In genomic region chr14:77035267-77035666, GRCh38 we compare ENCODE assay signal across 12 cellular contexts. TPM values are rescaled to one million over a fixed set of nuclear protein-coding genes. Genes with fewer than 3 reads are reported as not detected.
DNase-seq lines count a peak whose midpoint lies in the region; ATAC-seq, FAIRE-seq and TF ChIP-seq lines count a peak whose summit lies in the region.
"Had no signal": no experiment of that assay in that cellular context is flagged by ENCODE, and none has a peak within 500 bp of the region (broad histone marks: within the 10 kb centered on the region; RNA-seq: fewer than 3 reads in every experiment).

No MANE protein-coding gene starts in this region.

- H3K4me3 Mint-ChIP-seq in CD4-positive, CD25-positive, alpha-beta regulatory T cell, result peak overlapping the region; percentile 33 to 78 (median 60)
- H3K4me3 Mint-ChIP-seq in central memory CD8-positive, alpha-beta T cell, result peak overlapping the region; percentile 9
- H3K4me3 Mint-ChIP-seq in neural crest cell, result peak overlapping the region; percentile 38

- H3K36me3 ChIP-seq in CD4-positive, CD25-positive, alpha-beta regulatory T cell (ENCODE audit: control insufficient read depth, insufficient read depth, low read length), result no peaks in the 10 kb centered on the region
- no peaks in the 10 kb centered on the region for H3K36me3 ChIP-seq in IMR-90 (ENCODE audit: control insufficient read depth, insufficient read depth, low read length)

- peak overlapping the region; percentile 43; the same call in 1 of the 3 replicates for H2BK15ac ChIP-seq in IMR-90 (ENCODE audit: low read depth, low read length)

- H3K9ac ChIP-seq in IMR-90 (ENCODE audit: low read depth, low read length), result no peak overlapping the region

- no peak for ATAC-seq in CD4-positive, CD25-positive, alpha-beta regulatory T cell (ENCODE audit: low read depth in 2 of 2)
- ATAC-seq in IMR-90 (ENCODE audit: low read depth) (no peak), GM19395 (IDR thresholded peaks at IDR 0.05; ENCODE audit: unreplicated experiment) (no peak)
- ATAC-seq in central memory CD8-positive, alpha-beta T cell (replicated peaks; ENCODE audit: extremely low read depth, poor library complexity, severe bottlenecking), result no peak

- POLR2A ChIA-PET in IMR-90 (lab: Charles Lee; ENCODE audit: unreplicated experiment), result no interaction called here

- H3K27ac Mint-ChIP-seq in CD4-positive, CD25-positive, alpha-beta regulatory T cell, result peak overlapping the region in 1 of 3 donors; percentile 53
- peak overlapping the region; percentile 97 for H3K27ac Mint-ChIP-seq in central memory CD8-positive, alpha-beta T cell (ENCODE audit: low read depth)
- H3K27ac Mint-ChIP-seq in neural crest cell (ENCODE audit: unreplicated experiment), result no peak overlapping the region

- H3K4me3 ChIP-seq in CD4-positive, CD25-positive, alpha-beta regulatory T cell (ENCODE audit: low read depth, low read length), result no peak overlapping the region
- no peak overlapping the region for H3K4me3 ChIP-seq in IMR-90 (ENCODE audit: insufficient read depth, low read depth, low read length)

- WGBS in IMR-90 (ENCODE audit: extremely low coverage in 2 of 2, insufficient read length in 1 of 2), 2 experiments, result no CpG with 5 or more reads among the region's 4 CpGs

- intact Hi-C loops in IMR-90 (cut with micrococcal nuclease), result no loop called here

- peaks cover 26 to 89% (median 63%) of the 10 kb centered on the region in 4 donors for H3K4me1 Mint-ChIP-seq in CD4-positive, CD25-positive, alpha-beta regulatory T cell
- H3K4me1 Mint-ChIP-seq in central memory CD8-positive, alpha-beta T cell, result peaks cover 74% of the 10 kb centered on the region
- H3K4me1 Mint-ChIP-seq in neural crest cell, result peaks cover 82% of the 10 kb centered on the region

- no peaks in the 10 kb centered on the region for H3K27me3 Mint-ChIP-seq in CD4-positive, CD25-positive, alpha-beta regulatory T cell
- no peaks in the 10 kb centered on the region for H3K27me3 Mint-ChIP-seq in central memory CD8-positive, alpha-beta T cell
- no peaks in the 10 kb centered on the region for H3K27me3 Mint-ChIP-seq in neural crest cell (ENCODE audit: low read depth)

- H3K9me3 Mint-ChIP-seq in CD4-positive, CD25-positive, alpha-beta regulatory T cell, result no peaks in the 10 kb centered on the region
- no peaks in the 10 kb centered on the region for H3K9me3 Mint-ChIP-seq in central memory CD8-positive, alpha-beta T cell
- H3K9me3 Mint-ChIP-seq in neural crest cell, result no peaks in the 10 kb centered on the region

- TF ChIP-seq CTCF in IMR-90 (conservative IDR thresholded peaks at IDR 0.05; ENCODE audit: low read depth, low read length), result no peak
- TF ChIP-seq CTCF in neural crest cell (conservative IDR thresholded peaks at IDR 0.05), result no peak

- peak overlapping the region in 1 of 2 experiments; percentile 16; a peak in 1 of 4 replicates for H4K8ac ChIP-seq in IMR-90 (ENCODE audit: low read depth in 2 of 2, low read length in 2 of 2)

- H4K91ac ChIP-seq in IMR-90 (ENCODE audit: insufficient read depth, low read depth, low read length), result peak overlapping the region; percentile 73

- H3K23ac ChIP-seq in IMR-90 (ENCODE audit: low read depth, low read length), result peak overlapping the region; percentile 54; the same call in 1 of the 2 replicates

- CTCF ChIA-PET in IMR-90 (lab: Yijun Ruan, JAX), result interaction anchor here (1.2 kb wide), 1 partner anchor 118 kb away, joined by 3 read pairs; no protein-coding TSS in a partner anchor

- in situ Hi-C loops in IMR-90 (cut with MboI; ENCODE audit: low sequenced_read_pairs), result loop anchor here (25.0 kb wide), 1 partner anchor 1748 kb away; the partner anchor contains the start of gene FOS

- peak overlapping the region; percentile 99 for H2BK120ac ChIP-seq in IMR-90 (ENCODE audit: low read depth, low read length)

- H3K9me1 ChIP-seq in IMR-90 (ENCODE audit: insufficient read depth, low read length), result peaks cover 6% of the 10 kb centered on the region

- no peak overlapping the region for H3K4me2 ChIP-seq in IMR-90 (ENCODE audit: low read depth, low read length)

- dilution Hi-C loops in IMR-90 (cut with HindIII; ENCODE audit: low sequenced_read_pairs, unreplicated experiment), result no loop called here

- FAIRE-seq in HTR-8/SVneo (lab: Jason Lieb, UNC), result no peak

- peak overlapping the region; percentile 94 for H2AK5ac ChIP-seq in IMR-90 (ENCODE audit: low read depth, low read length)

- H3K27ac ChIP-seq in CD4-positive, CD25-positive, alpha-beta regulatory T cell (ENCODE audit: insufficient read depth, low read length, poor library complexity, severe bottlenecking), result peak overlapping the region; percentile 96
- peak overlapping the region; percentile 11; the same call in 1 of the 2 replicates for H3K27ac ChIP-seq in IMR-90 (ENCODE audit: insufficient read depth, low read length)

- peak overlapping the region; percentile 59 for H3K14ac ChIP-seq in IMR-90 (replicated peaks; ENCODE audit: low read depth, low read length)

- H3K9me3 ChIP-seq in CD4-positive, CD25-positive, alpha-beta regulatory T cell (ENCODE audit: control insufficient read depth in 2 of 2, low read length in 2 of 2), result no peaks in the 10 kb centered on the region
- no peaks in the 10 kb centered on the region for H3K9me3 ChIP-seq in IMR-90 (ENCODE audit: control insufficient read depth, insufficient read depth, low read length)
- H3K9me3 ChIP-seq: testis had no signal

- no peak for TF ChIP-seq RAD21 in IMR-90 (IDR thresholded peaks at IDR 0.05; ENCODE audit: low read length)

- H3K18ac ChIP-seq in IMR-90 (ENCODE audit: low read depth, low read length), result peak overlapping the region; percentile 34; the same call in 1 of the 2 replicates

- no peak overlapping the region; the same call in 1 of the 2 replicates for H4K5ac ChIP-seq in IMR-90 (ENCODE audit: low read depth, low read length)

- peak overlapping the region; percentile 74 for H2BK20ac ChIP-seq in IMR-90 (ENCODE audit: low read depth, low read length)

- H3K27me3 ChIP-seq in CD4-positive, CD25-positive, alpha-beta regulatory T cell (ENCODE audit: control insufficient read depth, insufficient read depth, low read length), result no peaks in the 10 kb centered on the region
- no peaks in the 10 kb centered on the region for H3K27me3 ChIP-seq in IMR-90 (ENCODE audit: control insufficient read depth, insufficient read depth, low read length)
- H3K27me3 ChIP-seq: dorsolateral prefrontal cortex, testis had no signal

- peak overlapping the region; percentile 48 for H2AK9ac ChIP-seq in IMR-90 (replicated peaks; ENCODE audit: low read depth, low read length, poor library complexity)

- peak overlapping the region; percentile 38 for H2BK5ac ChIP-seq in IMR-90 (ENCODE audit: low read depth, low read length, poor library complexity, severe bottlenecking)

- no peak overlapping the region for H3K56ac ChIP-seq in IMR-90 (ENCODE audit: extremely low read depth, insufficient read depth, low read length)

- DNase-seq in CD4-positive, CD25-positive, alpha-beta regulatory T cell, result no peak
- DNase-seq in IMR-90 (no peak), neural crest cell (ENCODE audit: low read depth, low spot score) (no peak), HTR-8/SVneo (ENCODE audit: insufficient read length, low spot score) (no peak), superior temporal gyrus (ENCODE audit: extremely low spot score) (no peak), Kasumi-1 (lab: John Stamatoyannopoulos, UW) (no peak)
- no peak for DNase-seq in central memory CD8-positive, alpha-beta T cell (ENCODE audit: low spot score in 2 of 2)
- DNase-seq: amniotic stem cell, dorsolateral prefrontal cortex, NCI-H2081 treated with DMSO at 0.1 percent for 48 hours, testis had no signal

- H3K79me1 ChIP-seq in IMR-90 (ENCODE audit: low read depth in 1 of 2, low read length in 2 of 2), result peaks cover 7 to 40% of the 10 kb centered on the region in 2 experiments; a peak in 2 of 4 replicates

- H3K4me1 ChIP-seq in CD4-positive, CD25-positive, alpha-beta regulatory T cell (ENCODE audit: control insufficient read depth, insufficient read depth, low read length, poor library complexity, severe bottlenecking), result peaks cover 85% of the 10 kb centered on the region
- H3K4me1 ChIP-seq in IMR-90 (ENCODE audit: control insufficient read depth, insufficient read depth, low read length), result peaks cover 32% of the 10 kb centered on the region

- BruUV-seq in IMR-90 (replicated peaks; lab: Mats Ljungman, UMichigan), result no TSS peak

- no peak for TF ChIP-seq POLR2A in IMR-90 (IDR thresholded peaks at IDR 0.05; ENCODE audit: low read depth, low read length)

- H2AFZ ChIP-seq in IMR-90 (replicated peaks; ENCODE audit: low read length, poor library complexity), result no peak overlapping the region

- H3K36me3 Mint-ChIP-seq in CD4-positive, CD25-positive, alpha-beta regulatory T cell, result no peaks in the 10 kb centered on the region
- peaks cover 25% of the 10 kb centered on the region for H3K36me3 Mint-ChIP-seq in central memory CD8-positive, alpha-beta T cell (ENCODE audit: insufficient read depth)
- H3K36me3 Mint-ChIP-seq in neural crest cell (ENCODE audit: low read depth), result no peaks in the 10 kb centered on the region

- H3K4ac ChIP-seq in IMR-90 (ENCODE audit: low read depth, low read length), result peak overlapping the region; percentile 98

- 0 out of 2 replicates have a peak, but pooled peaks cover 3% of the 10 kb centered on the region for H4K20me1 ChIP-seq in IMR-90 (ENCODE audit: insufficient read depth, low read length)

TF ChIP-seq in IMR-90, 13 proteins besides CTCF, POLR2A, EP300 and RAD21 (continues in another document):
- no peak for TF ChIP-seq ELK1 (IDR thresholded peaks at IDR 0.05; ENCODE audit: borderline replicate concordance, low read depth, low read length)
- TF ChIP-seq NFE2L2 (IDR thresholded peaks at IDR 0.05; ENCODE audit: low read depth, low read length), result no peak
- no peak for TF ChIP-seq MAZ (IDR thresholded peaks at IDR 0.05; ENCODE audit: borderline replicate concordance, low read depth, low read length)

RNA-seq across cellular contexts. Expression of gene IRF2BPL, which starts 6.8 kb away (rescaled TPM):
- 48.9 TPM for total RNA-seq in CD4-positive, CD25-positive, alpha-beta regulatory T cell
- polyA plus RNA-seq in CD4-positive, CD25-positive, alpha-beta regulatory T cell, result 1 to 10 TPM; 2.2 to 6.7 (median 4.0) TPM
- 6.3 and 8.9 TPM in 2 replicates for total RNA-seq in IMR-90 (2012; rRNA removed)
- 14.5 and 15.8 TPM in 2 replicates for polyA plus RNA-seq in IMR-90 (2012; rRNA removed)
- polyA plus RNA-seq in IMR-90 (2012; cell fraction: cytosol; rRNA removed), result 13.2 and 35.9 TPM in 2 replicates
- polyA plus RNA-seq in IMR-90 (2012; cell fraction: nucleus; rRNA removed; ENCODE audit: low replicate concordance), result 24.7 and 36.8 TPM in 2 replicates
- 42.6 and 43.6 TPM in 2 replicates for total RNA-seq in neural crest cell

Comparison
In these comparisons a context has a peak if more than half of its experiments do, and no peak if none do; other contexts are left out.
1. H3K4me3 Mint-ChIP-seq: peak in every context shown above with its lines; median percentile 60 in CD4-positive, CD25-positive, alpha-beta regulatory T cell; 38 in neural crest cell; 9 in central memory CD8-positive, alpha-beta T cell.